In the genomic region with DNA sequence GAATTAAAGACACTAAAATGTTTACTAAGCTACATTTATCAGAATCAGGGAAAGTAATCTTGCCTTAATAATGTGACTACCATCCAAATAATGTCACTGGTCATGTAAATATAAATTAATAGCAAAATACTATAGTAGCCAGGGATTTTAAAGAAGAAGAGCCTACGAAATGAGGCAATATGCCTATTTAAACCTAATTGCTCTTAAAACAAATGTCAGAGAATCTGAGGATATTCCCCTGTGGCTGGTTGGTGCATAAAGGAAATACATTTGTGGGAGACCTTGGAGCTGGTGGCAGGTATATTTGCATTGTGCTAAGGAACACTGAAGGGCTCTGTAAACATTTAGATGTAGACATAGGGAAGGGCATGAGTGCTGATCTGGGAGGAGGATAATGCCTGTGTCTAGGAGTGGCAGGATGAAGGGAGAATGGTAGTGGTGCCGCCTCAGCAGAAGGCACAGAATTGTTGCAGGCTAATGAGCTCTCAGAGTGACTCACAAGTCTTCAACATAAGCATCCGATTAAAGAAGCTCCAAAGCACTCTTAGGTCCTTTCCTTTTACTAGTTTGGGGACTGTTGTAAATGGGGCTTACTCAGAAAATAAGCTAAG, we compare ENCODE assay signal across 17 cellular contexts.
DNase-seq lines count a peak whose midpoint lies in the region; ATAC-seq and TF ChIP-seq lines count a peak whose summit lies in the region.
"Had no signal": no experiment of that assay in that cellular context is flagged by ENCODE, and none has a peak within 500 bp of the region (broad histone marks: within the 10 kb centered on the region; RNA-seq: fewer than 3 reads in every experiment).

No MANE protein-coding gene starts in this region.

- H3K9me2 ChIP-seq in PC-3 (replicated peaks; ENCODE audit: low read length) (no peaks in the 10 kb centered on the region), MM.1S (replicated peaks; ENCODE audit: insufficient read depth, low read length) (no peaks in the 10 kb centered on the region)

- peak overlapping the region; percentile 51; the same call in 1 of the 2 replicates for H2AFZ ChIP-seq in PC-3 (ENCODE audit: low read length)
- no peak overlapping the region for H2AFZ ChIP-seq in MM.1S (ENCODE audit: low read length)

- no peaks in the 10 kb centered on the region for H3K9me3 Mint-ChIP-seq in mesothelial cell of epicardium
- H3K9me3 Mint-ChIP-seq in osteocyte (ENCODE audit: unreplicated experiment), result no peaks in the 10 kb centered on the region

- no peak overlapping the region for H3K9ac ChIP-seq in PC-3 (ENCODE audit: low read length)
- no peak overlapping the region for H3K9ac ChIP-seq in MM.1S (ENCODE audit: low read length)

- peak; percentile 18 for DNase-seq in COR-L47 (lab: John Stamatoyannopoulos, UW)
- peak; percentile 85 for DNase-seq in NCI-H146 (lab: John Stamatoyannopoulos, UW)
- peak; percentile 35 for DNase-seq in PC-3
- no peak for DNase-seq in mesothelial cell of epicardium (ENCODE audit: low spot score in 2 of 2, unreplicated experiment in 2 of 2)
- no peak for DNase-seq in right cardiac atrium
- DNase-seq in osteocyte (ENCODE audit: extremely low spot score, unreplicated experiment), result no peak
- no peak for DNase-seq in MM.1S
- DNase-seq: activated CD8-positive, alpha-beta memory T cell treated with anti-CD3 and anti-CD28 coated beads for 24 hours; activated naive CD4-positive, alpha-beta T cell treated with Interleukin-2 at 50 U/mL for 16 hours; hypothalamus; occipital lobe; stimulated activated CD4-positive, alpha-beta T cell treated with anti-CD3 and anti-CD28 coated beads, Interleukin-15, amount 100 ng/mL, for 24 hours; stimulated activated CD8-positive, alpha-beta memory T cell treated with anti-CD3 and anti-CD28 coated beads, Interleukin-4, amount 100 ng/mL, for 48 hours; T1000; uterus had no signal

- POLR2A ChIA-PET in PC-3 (lab: Charles Lee; ENCODE audit: unreplicated experiment), result interaction anchor here (0.6 kb wide), 1 partner anchor 111 kb away, joined by 3 read pairs; no protein-coding TSS in a partner anchor

- 87% methylated on average over 3 of the region's 3 CpGs for WGBS in right cardiac atrium

- H3K27me3 Mint-ChIP-seq in mesothelial cell of epicardium (ENCODE audit: low read depth) (no peaks in the 10 kb centered on the region), osteocyte (ENCODE audit: unreplicated experiment) (peaks cover 7% of the 10 kb centered on the region)

- H3K27ac Mint-ChIP-seq in mesothelial cell of epicardium (peak overlapping the region; percentile 24), osteocyte (ENCODE audit: unreplicated experiment) (no peak overlapping the region)

- H3K4me3 ChIP-seq in PC-3 (ENCODE audit: low read length) (no peak overlapping the region), right cardiac atrium (ENCODE audit: low read length) (no peak overlapping the region), MM.1S (ENCODE audit: low read length) (no peak overlapping the region)
- H3K4me3 ChIP-seq: uterus had no signal

- peaks cover 28% of the 10 kb centered on the region for H3K4me1 Mint-ChIP-seq in mesothelial cell of epicardium
- H3K4me1 Mint-ChIP-seq in osteocyte (ENCODE audit: unreplicated experiment), result peaks cover 4% of the 10 kb centered on the region

- TF ChIP-seq CTCF in PC-3 (conservative IDR thresholded peaks at IDR 0.05; ENCODE audit: low read depth, low read length), result no peak
- TF ChIP-seq CTCF in mesothelial cell of epicardium (IDR thresholded peaks at IDR 0.05; ENCODE audit: unreplicated experiment), result no peak
- no peak for TF ChIP-seq CTCF in osteocyte (IDR thresholded peaks at IDR 0.05)
- no peak for TF ChIP-seq CTCF in MM.1S (IDR thresholded peaks at IDR 0.05; ENCODE audit: low read length)

- no peaks in the 10 kb centered on the region for H3K79me2 ChIP-seq in PC-3 (ENCODE audit: low read length)
- no peaks in the 10 kb centered on the region for H3K79me2 ChIP-seq in MM.1S (ENCODE audit: low read length)

- H3F3A ChIP-seq in PC-3 (ENCODE audit: low read length, unreplicated experiment) (no peaks in the 10 kb centered on the region), MM.1S (ENCODE audit: insufficient read depth, low read length) (no peaks in the 10 kb centered on the region)

- H3K9me3 ChIP-seq in PC-3 (ENCODE audit: low read length) (no peaks in the 10 kb centered on the region), right cardiac atrium (ENCODE audit: control insufficient read depth, low read length) (no peaks in the 10 kb centered on the region), MM.1S (replicated peaks; ENCODE audit: insufficient read depth, low read length) (no peaks in the 10 kb centered on the region)
- H3K9me3 ChIP-seq: uterus had no signal

- H3K4me3 Mint-ChIP-seq in mesothelial cell of epicardium (no peak overlapping the region), osteocyte (ENCODE audit: unreplicated experiment) (no peak overlapping the region)

- BruUV-seq in PC-3 (replicated peaks; lab: Mats Ljungman, UMichigan), result TSS peak; percentile 60

- intact Hi-C loops in PC-3 (cut with micrococcal nuclease), result loop anchor here (5.0 kb wide), 3 partner anchors 41 to 109 kb away; no protein-coding TSS in a partner anchor
- intact Hi-C loops in right cardiac atrium (cut with DNase I), result no loop called here

- H3K4me2 ChIP-seq in PC-3 (ENCODE audit: low read length) (0 out of 2 replicates have a peak overlapping the region, but pooled peaks have one; percentile 8), MM.1S (ENCODE audit: low read depth, low read length) (no peak overlapping the region)

- H3K36me3 ChIP-seq in PC-3 (ENCODE audit: low read depth, low read length), result no peaks in the 10 kb centered on the region
- H3K36me3 ChIP-seq in MM.1S (replicated peaks; ENCODE audit: insufficient read depth, low read length), result no peaks in the 10 kb centered on the region
- H3K36me3 ChIP-seq: uterus had no signal

- H4K20me1 ChIP-seq in PC-3 (ENCODE audit: low read length) (no peaks in the 10 kb centered on the region), MM.1S (ENCODE audit: insufficient read depth, low read length) (no peaks in the 10 kb centered on the region)

- ATAC-seq in PC-3 (peak; percentile 77), right cardiac atrium (no peak), HG03432 (IDR thresholded peaks at IDR 0.05; ENCODE audit: unreplicated experiment) (no peak)
- ATAC-seq: Panc1 had no signal

- CTCF ChIA-PET in PC-3 (lab: Charles Lee), result no interaction called here

- no peaks in the 10 kb centered on the region for H3K36me3 Mint-ChIP-seq in mesothelial cell of epicardium
- no peaks in the 10 kb centered on the region for H3K36me3 Mint-ChIP-seq in osteocyte (ENCODE audit: unreplicated experiment)

- H3K27me3 ChIP-seq in PC-3 (ENCODE audit: low read length) (no peaks in the 10 kb centered on the region), right cardiac atrium (ENCODE audit: control insufficient read depth, insufficient read depth) (no peaks in the 10 kb centered on the region), MM.1S (replicated peaks; ENCODE audit: insufficient read depth, low read length) (no peaks in the 10 kb centered on the region)
- H3K27me3 ChIP-seq: uterus had no signal

- H3K4me1 ChIP-seq in PC-3 (ENCODE audit: insufficient read depth, low read length) (peaks cover 39% of the 10 kb centered on the region), right cardiac atrium (ENCODE audit: control insufficient read depth, insufficient read depth, low read length) (peaks cover 3% of the 10 kb centered on the region), MM.1S (ENCODE audit: low read length) (no peaks in the 10 kb centered on the region)

- H3K27ac ChIP-seq in PC-3 (ENCODE audit: low read length) (peak overlapping the region; percentile 28; the same call in 1 of the 2 replicates), right cardiac atrium (ENCODE audit: low read length) (no peak overlapping the region), MM.1S (ENCODE audit: low read length) (no peak overlapping the region)
- H3K27ac ChIP-seq: uterus had no signal

Comparison
In these comparisons a context has a peak if more than half of its experiments do, and no peak if none do; other contexts are left out.
1. DNase-seq: peak in COR-L47 (single experiment), NCI-H146 (single experiment) and PC-3 (single experiment); none in mesothelial cell of epicardium (0 of 2), right cardiac atrium (0 of 3), osteocyte (single experiment) and MM.1S (single experiment).